Comparison of ENCODE assay signal across 15 cellular contexts in genomic region chr2:217910875-217911212, GRCh38.
DNase-seq lines count a peak whose midpoint lies in the region; ATAC-seq, FAIRE-seq and TF ChIP-seq lines count a peak whose summit lies in the region.
"Had no signal": no experiment of that assay in that cellular context is flagged by ENCODE, and none has a peak within 500 bp of the region (broad histone marks: within the 10 kb centered on the region; RNA-seq: fewer than 3 reads in every experiment).

No MANE protein-coding gene starts in this region.

- DNase-seq in GM23248 (no peak), endothelial cell of umbilical vein (ENCODE audit: low read depth, low spot score) (no peak), mesenchymal stem cell (no peak), stomach (no peak), NCI-H82 treated with DMSO at 0.1 percent for 48 hours (lab: John Stamatoyannopoulos, UW; ENCODE audit: unreplicated experiment) (no peak)
- DNase-seq in NK-92 treated with Interleukin-12 subunit alpha and Interleukin-12 subunit beta, amount 100 ng/mL, for 24 hours (lab: John Stamatoyannopoulos, UW) = no peak
- DNase-seq: ACHN; activated CD4-positive, alpha-beta T cell treated with anti-CD3 and anti-CD28 coated beads for 4 hours; activated naive CD8-positive, alpha-beta T cell treated with anti-CD3 and anti-CD28 coated beads, Interleukin-2, amount 10 ng/mL, durations not matched to agents 7 days and 5 days; Calu3; GDM1; NCI-H2029; NCI-H526 had no signal

- ATAC-seq in HG03432 (IDR thresholded peaks at IDR 0.05; ENCODE audit: unreplicated experiment) = no peak
- ATAC-seq in GM21381 (IDR thresholded peaks at IDR 0.05; ENCODE audit: unreplicated experiment) = no peak

- no peaks in the 10 kb centered on the region for H3K9me1 ChIP-seq in endothelial cell of umbilical vein (replicated peaks; ENCODE audit: control insufficient read depth, extremely low read depth, insufficient read depth, low read length)

- no peaks in the 10 kb centered on the region for H3K9me2 ChIP-seq in GM23248 (ENCODE audit: insufficient read depth)

- no peak overlapping the region for H4K91ac ChIP-seq in mesenchymal stem cell (ENCODE audit: low read length)

- TF ChIP-seq EP300 in stomach (IDR thresholded peaks at IDR 0.05) = no peak

- H3K4me2 ChIP-seq in GM23248 (ENCODE audit: unreplicated experiment) = peak overlapping the region; percentile 8
- no peak overlapping the region for H3K4me2 ChIP-seq in endothelial cell of umbilical vein (ENCODE audit: insufficient read depth, low read length)
- no peak overlapping the region for H3K4me2 ChIP-seq in mesenchymal stem cell (ENCODE audit: low read length, poor library complexity, severe bottlenecking)

- intact Hi-C loops in endothelial cell of umbilical vein (cut with micrococcal nuclease) (no loop called here), stomach (cut with DNase I; ENCODE audit: low total_unique reads) (no loop called here)

- TF ChIP-seq POLR2A in endothelial cell of umbilical vein (IDR thresholded peaks at IDR 0.05; ENCODE audit: low read depth, low read length) = no peak
- TF ChIP-seq POLR2A in stomach (IDR thresholded peaks at IDR 0.05) = no peak

- BruUV-seq in endothelial cell of umbilical vein (replicated peaks; lab: Mats Ljungman, UMichigan) = no TSS peak

- H3K36me3 ChIP-seq in GM23248 (ENCODE audit: low read depth) (peaks cover 7% of the 10 kb centered on the region; the same call in 1 of the 2 replicates), endothelial cell of umbilical vein (ENCODE audit: control insufficient read depth in 2 of 2, extremely low read depth in 1 of 2, insufficient read depth in 2 of 2, low read length in 2 of 2) (no peaks in the 10 kb centered on the region), mesenchymal stem cell (ENCODE audit: control insufficient read depth in 1 of 2, insufficient read depth in 2 of 2, low read depth in 1 of 2, low read length in 2 of 2) (peaks cover 28 to 51% of the 10 kb centered on the region in 2 experiments), stomach (peaks cover 0 to 12% (median 6%) of the 10 kb centered on the region in 4 donors)

- H2AFZ ChIP-seq in GM23248 (no peak overlapping the region), endothelial cell of umbilical vein (ENCODE audit: low read depth, low read length) (no peak overlapping the region), mesenchymal stem cell (ENCODE audit: low read depth, low read length) (no peak overlapping the region)

- H3K79me2 ChIP-seq in GM23248 (ENCODE audit: insufficient read depth) (peaks cover 98% of the 10 kb centered on the region), endothelial cell of umbilical vein (ENCODE audit: control insufficient read depth, insufficient read depth, low read length) (no peaks in the 10 kb centered on the region)

- no peak overlapping the region for H3K18ac ChIP-seq in mesenchymal stem cell (ENCODE audit: low read depth in 1 of 2, low read length in 2 of 2)

- H3K27me3 ChIP-seq in GM23248 (replicated peaks; ENCODE audit: insufficient read depth) = no peaks in the 10 kb centered on the region
- no peaks in the 10 kb centered on the region for H3K27me3 ChIP-seq in endothelial cell of umbilical vein (ENCODE audit: control insufficient read depth in 2 of 2, insufficient read depth in 2 of 2, low read length in 2 of 2)
- H3K27me3 ChIP-seq in mesenchymal stem cell (ENCODE audit: control insufficient read depth in 1 of 2, insufficient read depth in 1 of 2, low read length in 2 of 2) = no peaks in the 10 kb centered on the region
- H3K27me3 ChIP-seq in stomach = no peaks in the 10 kb centered on the region

- peak overlapping the region; percentile 61 for H3K27ac ChIP-seq in GM23248
- H3K27ac ChIP-seq in endothelial cell of umbilical vein (ENCODE audit: insufficient read depth, low read depth, low read length) = no peak overlapping the region
- H3K27ac ChIP-seq in mesenchymal stem cell (ENCODE audit: low read length, poor library complexity, severe bottlenecking) = no peak overlapping the region
- peak overlapping the region; percentile 11 to 92 (median 92) for H3K27ac ChIP-seq in stomach

- no peak overlapping the region for H2AK5ac ChIP-seq in mesenchymal stem cell (ENCODE audit: low read length, severe bottlenecking)

- peak overlapping the region; percentile 35; the same call in 1 of the 2 replicates for H3K9ac ChIP-seq in GM23248
- no peak overlapping the region for H3K9ac ChIP-seq in endothelial cell of umbilical vein (replicated peaks; ENCODE audit: extremely low read depth, insufficient read depth, low read length)
- H3K9ac ChIP-seq in mesenchymal stem cell (ENCODE audit: low read length) = peak overlapping the region; percentile 16

- H3K4ac ChIP-seq in mesenchymal stem cell (ENCODE audit: low read depth in 1 of 2, low read length in 2 of 2) = no peak overlapping the region

- H3K4me3 ChIP-seq in GM23248 (no peak overlapping the region), endothelial cell of umbilical vein (replicated peaks in 1 of 3; ENCODE audit: insufficient read depth in 1 of 3, low read depth in 1 of 3, low read length in 3 of 3) (no peak overlapping the region), mesenchymal stem cell (ENCODE audit: insufficient read depth in 1 of 2, low read depth in 1 of 2, low read length in 2 of 2) (peak overlapping the region in 1 of 2 experiments; percentile 47), stomach (no peak overlapping the region)

- H2BK120ac ChIP-seq in mesenchymal stem cell (ENCODE audit: low read depth, low read length) = no peak overlapping the region

- dilution Hi-C loops in endothelial cell of umbilical vein (cut with MboI; ENCODE audit: extremely low pct_ligation_motif_present, low sequenced_read_pairs) = no loop called here

- no peak overlapping the region for H3K23ac ChIP-seq in mesenchymal stem cell (ENCODE audit: low read length in 2 of 2)

- H3K4me1 ChIP-seq in GM23248 (ENCODE audit: insufficient read depth) (peaks cover 23% of the 10 kb centered on the region), endothelial cell of umbilical vein (ENCODE audit: control insufficient read depth, extremely low read depth, insufficient read depth, low read length) (peaks cover 12% of the 10 kb centered on the region), mesenchymal stem cell (ENCODE audit: control insufficient read depth, insufficient read depth, low read depth, low read length) (peaks cover 38% of the 10 kb centered on the region), stomach (peaks cover 58 to 100% (median 90%) of the 10 kb centered on the region in 4 donors)

- CTCF ChIA-PET in endothelial cell of umbilical vein (lab: Charles Lee) = interaction anchor here (1.1 kb wide), 1 partner anchor 12 kb away, joined by 3 read pairs; no protein-coding TSS in a partner anchor

- H4K8ac ChIP-seq in mesenchymal stem cell (ENCODE audit: low read length) = no peak overlapping the region

- FAIRE-seq in endothelial cell of umbilical vein (lab: Jason Lieb, UNC) = peak; percentile 4

- POLR2A ChIA-PET in endothelial cell of umbilical vein (lab: Charles Lee) = no interaction called here

- H3K79me1 ChIP-seq in mesenchymal stem cell (replicated peaks; ENCODE audit: low read length, poor library complexity, severe bottlenecking) = peaks cover 68% of the 10 kb centered on the region

- H3F3A ChIP-seq in GM23248 (ENCODE audit: insufficient read depth) = peaks cover 27% of the 10 kb centered on the region; the same call in 1 of the 2 replicates

- no peak overlapping the region for H2BK15ac ChIP-seq in mesenchymal stem cell (ENCODE audit: low read depth, poor library complexity, severe bottlenecking)

- peak overlapping the region in 1 of 2 experiments; percentile 50 for H3K14ac ChIP-seq in mesenchymal stem cell (ENCODE audit: low read length in 2 of 2)

- H2BK12ac ChIP-seq in mesenchymal stem cell (ENCODE audit: low read length in 2 of 2) = no peak overlapping the region

- no peaks in the 10 kb centered on the region for H3K9me3 ChIP-seq in GM23248 (ENCODE audit: low read depth)
- no peaks in the 10 kb centered on the region for H3K9me3 ChIP-seq in endothelial cell of umbilical vein (replicated peaks; ENCODE audit: control insufficient read depth, insufficient read depth, low read length)
- no peaks in the 10 kb centered on the region for H3K9me3 ChIP-seq in mesenchymal stem cell (ENCODE audit: control insufficient read depth, low read length)
- H3K9me3 ChIP-seq in stomach = no peaks in the 10 kb centered on the region

- TF ChIP-seq CTCF in endothelial cell of umbilical vein (IDR thresholded peaks at IDR 0.05; ENCODE audit: extremely low read depth in 1 of 2, insufficient read depth in 1 of 2, low read depth in 1 of 2, low read length in 2 of 2) (no peak), stomach (IDR thresholded peaks at IDR 0.05) (no peak)

- H4K20me1 ChIP-seq in GM23248 (ENCODE audit: insufficient read depth) (no peaks in the 10 kb centered on the region), endothelial cell of umbilical vein (replicated peaks; ENCODE audit: control insufficient read depth, extremely low read depth, insufficient read depth, low read length) (no peaks in the 10 kb centered on the region)

- in situ Hi-C loops in GM23248 (cut with MboI) = no loop called here

- no peak overlapping the region for H2BK5ac ChIP-seq in mesenchymal stem cell (ENCODE audit: low read depth, low read length, poor library complexity, severe bottlenecking)

TF ChIP-seq in endothelial cell of umbilical vein, 7 proteins besides CTCF, POLR2A, EP300 and RAD21:
- TF ChIP-seq GATA2 (IDR thresholded peaks at IDR 0.05; ENCODE audit: insufficient read depth, insufficient read length, low read depth, low read length) (no peak), MAX (IDR thresholded peaks at IDR 0.05; ENCODE audit: insufficient read depth, insufficient read length) (no peak), MYC (IDR thresholded peaks at IDR 0.05; ENCODE audit: low read depth, low read length) (no peak), EZH2 (IDR thresholded peaks at IDR 0.05; ENCODE audit: borderline replicate concordance, low read depth, low read length, severe bottlenecking) (no peak), JUN (IDR thresholded peaks at IDR 0.05; ENCODE audit: borderline replicate concordance, insufficient read depth, insufficient read length, low read depth) (no peak), FOS (IDR thresholded peaks at IDR 0.05; ENCODE audit: borderline replicate concordance, insufficient read depth, low read length) (no peak), POLR2AphosphoS5 (IDR thresholded peaks at IDR 0.05; ENCODE audit: insufficient read depth, low read depth, low read length) (no peak)

Comparison
In these comparisons a context has a peak if more than half of its experiments do, and no peak if none do; other contexts are left out.
1. H3K27ac ChIP-seq: peak in GM23248 (single experiment) and stomach (5 of 5); none in endothelial cell of umbilical vein (single experiment) and mesenchymal stem cell (single experiment).